In the genomic region with DNA sequence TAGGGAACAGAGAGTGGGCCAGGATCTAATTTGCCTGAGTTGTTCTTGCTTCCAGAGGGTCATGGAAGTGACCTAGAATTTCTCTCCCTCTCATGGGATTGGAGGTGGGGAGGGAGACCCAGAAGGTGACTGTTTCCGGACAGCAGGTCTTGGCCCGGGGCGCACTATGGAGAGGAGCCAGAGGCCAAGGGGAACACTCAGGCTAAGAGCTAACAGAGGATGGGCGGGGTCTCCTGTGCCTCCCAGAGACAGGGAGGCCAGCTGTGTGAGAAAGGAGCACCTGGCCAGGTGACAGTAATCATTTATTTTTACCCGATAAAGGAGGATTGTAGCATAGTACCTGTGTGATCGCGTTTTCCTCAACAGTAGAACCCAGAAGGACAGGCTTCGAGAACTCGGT, we compare ENCODE assay signal across 14 cellular contexts.
"Had no signal": no experiment of that assay in that cellular context is flagged by ENCODE, and none has a peak within 500 bp of the region (broad histone marks: within the 10 kb centered on the region; RNA-seq: fewer than 3 reads in every experiment).

No MANE protein-coding gene starts in this region.

- H3K9me3 Mint-ChIP-seq: activated T-helper 2 cell treated with anti-CD3 and anti-CD28 coated beads, Interferon-gamma antibody, Interleukin-2, Interleukin-4, amounts not matched to agents 10 μg/mL and 5 μg/mL and 100 μg/mL, durations not matched to agents 14 hours and 24 hours and 36 hours; brain; naive thymus-derived CD8-positive, alpha-beta T cell; T-cell had no signal

- H3K27me3 Mint-ChIP-seq: activated CD4-positive, alpha-beta T cell treated with anti-CD3 and anti-CD28 coated beads for 36 hours; brain; T-cell had no signal

- H3K36me3 ChIP-seq: prostate gland, right lobe of liver had no signal

- H3K4me3 ChIP-seq: prostate gland, right lobe of liver, testis had no signal

- H3K4me1 Mint-ChIP-seq: brain had no signal

- H3K9me3 ChIP-seq: prostate gland, right lobe of liver, testis had no signal

- H3K27ac ChIP-seq: prostate gland, right lobe of liver, testis, VCaP had no signal

- H3K36me3 Mint-ChIP-seq: brain; naive thymus-derived CD8-positive, alpha-beta T cell; T-cell had no signal

- H3K4me3 Mint-ChIP-seq: activated CD4-positive, alpha-beta T cell treated with anti-CD3 and anti-CD28 coated beads for 36 hours; brain; naive thymus-derived CD8-positive, alpha-beta T cell; T-cell had no signal

- H3K27me3 ChIP-seq: right lobe of liver, testis had no signal

- ATAC-seq: activated CD4-positive, alpha-beta T cell treated with anti-CD3 and anti-CD28 coated beads for 36 hours; naive thymus-derived CD8-positive, alpha-beta T cell; stimulated activated naive CD8-positive, alpha-beta T cell treated with anti-CD3 and anti-CD28 coated beads, Interleukin-15, Interleukin-2, amounts not matched to agents 100 U/mL and 50 U/mL, for 24 hours; T-cell had no signal

- DNase-seq: activated CD4-positive, alpha-beta T cell treated with anti-CD3 and anti-CD28 coated beads for 36 hours; activated naive CD4-positive, alpha-beta T cell treated with anti-CD3 and anti-CD28 coated beads, Interleukin-2, amount 50 U/mL, for 16 hours; dermis blood vessel endothelial cell; hippocampal formation; naive thymus-derived CD8-positive, alpha-beta T cell; right lobe of liver; stimulated activated naive CD8-positive, alpha-beta T cell treated with anti-CD3 and anti-CD28 coated beads, Interleukin-15, Interleukin-2, amounts not matched to agents 100 U/mL and 50 U/mL, for 24 hours; T-cell; T1000; testis had no signal

- H3K27ac Mint-ChIP-seq: activated CD4-positive, alpha-beta T cell treated with anti-CD3 and anti-CD28 coated beads for 36 hours; activated T-helper 2 cell treated with anti-CD3 and anti-CD28 coated beads, Interferon-gamma antibody, Interleukin-2, Interleukin-4, amounts not matched to agents 10 μg/mL and 5 μg/mL and 100 μg/mL, durations not matched to agents 14 hours and 24 hours and 36 hours; brain; T-cell had no signal

- H3K4me1 ChIP-seq: prostate gland, right lobe of liver, testis had no signal
